ENCODE assay signal across 8 cellular contexts in the genomic region with DNA sequence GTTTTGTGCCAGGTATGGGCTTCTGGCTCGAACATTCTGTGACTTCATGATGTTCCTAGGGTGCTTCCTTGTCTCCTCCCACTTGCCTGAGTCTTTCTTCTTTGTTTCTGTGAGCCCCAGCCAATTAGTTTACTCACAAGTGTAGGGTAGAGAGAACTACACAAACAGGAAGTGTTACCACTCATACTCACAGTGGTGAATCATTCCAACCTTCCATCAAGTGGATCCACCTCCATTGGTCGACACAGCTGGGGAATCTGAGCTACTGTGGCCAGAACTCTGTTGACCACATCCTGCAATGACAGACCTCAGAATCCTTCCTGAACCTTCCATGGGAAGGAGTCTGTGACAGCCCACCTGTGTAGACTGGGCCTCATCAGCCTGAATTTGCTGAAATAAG.
DNase-seq lines count a peak whose midpoint lies in the region; ATAC-seq, FAIRE-seq and TF ChIP-seq lines count a peak whose summit lies in the region.

No MANE protein-coding gene starts in this region.

- H4K20me1 ChIP-seq in HepG2 (ENCODE audit: insufficient read depth, low read length) = no peaks in the 10 kb centered on the region

- peaks cover 63% of the 10 kb centered on the region for H3K4me1 ChIP-seq in HepG2 (ENCODE audit: insufficient read depth, low read length)

- no peak overlapping the region for H3K4me3 ChIP-seq in HepG2 (replicated peaks in 1 of 3; ENCODE audit: insufficient read depth in 1 of 3, low read depth in 2 of 3, low read length in 3 of 3)
- H3K4me3 ChIP-seq in dorsolateral prefrontal cortex = no peak overlapping the region

- no peak; a peak in 1 of 4 replicates for TF ChIP-seq EP300 in HepG2 (IDR thresholded peaks at IDR 0.05; ENCODE audit: low read depth in 2 of 2, low read length in 2 of 2)
- no peak for TF ChIP-seq EP300 in HepG2 (CRISPR knock-in tag; IDR thresholded peaks at IDR 0.05; ENCODE audit: borderline replicate concordance)

- DNase-seq in GM10248 (ENCODE audit: extremely low spot score) (peak; percentile 37), HepG2 (ENCODE audit: low spot score) (peak; percentile 52), germinal center (ENCODE audit: low spot score) (no peak), dorsolateral prefrontal cortex (no peak), G401 (ENCODE audit: low spot score) (no peak)
- DNase-seq in T-helper 2 cell treated with Interferon-gamma antibody and Interleukin-4, amounts not matched to agents 5 μg/mL and 100 μg/mL, for 36 hours (ENCODE audit: low spot score) = peak; percentile 49

- no peak for TF ChIP-seq RAD21 in HepG2 (CRISPR knock-in tag; IDR thresholded peaks at IDR 0.05)

- TF ChIP-seq POLR2A in HepG2 (IDR thresholded peaks at IDR 0.05; ENCODE audit: insufficient read depth in 1 of 2, low read depth in 2 of 2, low read length in 2 of 2) = no peak

- no peaks in the 10 kb centered on the region for H3K27me3 Mint-ChIP-seq in T-helper 2 cell treated with Interferon-gamma antibody and Interleukin-4, amounts not matched to agents 5 μg/mL and 100 μg/mL, for 36 hours (ENCODE audit: low read depth)

- POLR2A ChIA-PET in GM10248 (lab: Yijun Ruan, JAX) = no interaction called here
- POLR2A ChIA-PET in HepG2 (lab: Yijun Ruan, JAX) = interaction anchor here (0.9 to 1.4 kb wide), 3 partner anchors 35 to 110 kb away, joined by 3 to 4 read pairs (median 3); partner anchors contain the start of genes NFYA and OARD1

- H3K36me3 Mint-ChIP-seq in T-helper 2 cell treated with Interferon-gamma antibody and Interleukin-4, amounts not matched to agents 5 μg/mL and 100 μg/mL, for 36 hours (ENCODE audit: low read depth) = no peaks in the 10 kb centered on the region

- no peak overlapping the region for H2AFZ ChIP-seq in HepG2 (ENCODE audit: low read length)

- no peak overlapping the region for H3K9ac ChIP-seq in HepG2 (ENCODE audit: insufficient read depth, low read depth, low read length)

- H3K4me1 Mint-ChIP-seq in T-helper 2 cell treated with Interferon-gamma antibody and Interleukin-4, amounts not matched to agents 5 μg/mL and 100 μg/mL, for 36 hours (ENCODE audit: low read depth) = peaks cover 8% of the 10 kb centered on the region

- H3K27me3 ChIP-seq in HepG2 (ENCODE audit: control insufficient read depth in 1 of 2, insufficient read depth in 2 of 2, low read length in 2 of 2) = no peaks in the 10 kb centered on the region
- H3K27me3 ChIP-seq in dorsolateral prefrontal cortex = peaks cover 0 to 1% (median 0%) of the 10 kb centered on the region in 45 donors

- TF ChIP-seq CTCF in GM10248 (IDR thresholded peaks at IDR 0.05; ENCODE audit: control extremely low read depth, extremely low read depth, low read depth, missing control alignments) = no peak
- TF ChIP-seq CTCF in HepG2 (CRISPR knock-in tag; IDR thresholded peaks at IDR 0.05) = no peak
- no peak for TF ChIP-seq CTCF in dorsolateral prefrontal cortex (IDR thresholded peaks at IDR 0.05 in 54 of 56, conservative IDR thresholded peaks at IDR 0.05 in 2 of 56; ENCODE audit: low read depth in 1 of 56, partially characterized antibody in 56 of 56)

- WGBS in HepG2 (ENCODE audit: low lambda C conversion rate) = 11% methylated on average over 2 of the region's 2 CpGs

- H3K4me2 ChIP-seq in HepG2 (ENCODE audit: low read depth, low read length) = no peak overlapping the region

- CTCF ChIA-PET in GM10248 (lab: Yijun Ruan, JAX) = interaction anchor here (1.5 kb wide), 1 partner anchor 66 kb away, joined by 3 read pairs; no protein-coding TSS in a partner anchor
- CTCF ChIA-PET in HepG2 (lab: Yijun Ruan, JAX; ENCODE audit: low intra/inter-chr PET ratio, low total read pairs) = no interaction called here

- peak overlapping the region; percentile 43 for H3K4me3 Mint-ChIP-seq in T-helper 2 cell treated with Interferon-gamma antibody and Interleukin-4, amounts not matched to agents 5 μg/mL and 100 μg/mL, for 36 hours

- no peak for FAIRE-seq in HepG2 (lab: Jason Lieb, UNC)

- no peaks in the 10 kb centered on the region for H3K9me3 Mint-ChIP-seq in T-helper 2 cell treated with Interferon-gamma antibody and Interleukin-4, amounts not matched to agents 5 μg/mL and 100 μg/mL, for 36 hours

- intact Hi-C loops in HepG2 (cut with micrococcal nuclease; ENCODE audit: unreplicated experiment) = no loop called here
- intact Hi-C loops in dorsolateral prefrontal cortex (cut with DNase I) = no loop called here

- H3K79me2 ChIP-seq in HepG2 (ENCODE audit: insufficient read depth, low read length) = no peaks in the 10 kb centered on the region

- H3K27ac ChIP-seq in HepG2 (ENCODE audit: extremely low read length, insufficient read depth, low read length) (no peak overlapping the region), dorsolateral prefrontal cortex (no peak overlapping the region)

- in situ Hi-C loops in HepG2 (cut with HindIII; ENCODE audit: extremely low pct_ligation_motif_present, low pct_unique_long_range_greater_than_20kb) (no loop called here), G401 (cut with HindIII; ENCODE audit: low sequenced_read_pairs) (no loop called here)

- ATAC-seq in HG03108 (IDR thresholded peaks at IDR 0.05; ENCODE audit: unreplicated experiment) (peak; percentile 50), HepG2 (no peak), GM19455 (IDR thresholded peaks at IDR 0.05; ENCODE audit: unreplicated experiment) (no peak)

- no TSS peak for BruUV-seq in HepG2 (replicated peaks; lab: Mats Ljungman, UMichigan)

- no peak overlapping the region for H3K27ac Mint-ChIP-seq in T-helper 2 cell treated with Interferon-gamma antibody and Interleukin-4, amounts not matched to agents 5 μg/mL and 100 μg/mL, for 36 hours

- no peaks in the 10 kb centered on the region for H3K36me3 ChIP-seq in HepG2 (replicated peaks in 1 of 2; ENCODE audit: control insufficient read depth in 1 of 2, insufficient read depth in 2 of 2, low read length in 2 of 2)

- H3K9me3 ChIP-seq in HepG2 (ENCODE audit: low read length) = no peaks in the 10 kb centered on the region

TF ChIP-seq in HepG2, 621 proteins besides CTCF, POLR2A, EP300 and RAD21 (continues in another document):
- TF ChIP-seq ZNF609 (CRISPR knock-in tag; IDR thresholded peaks at IDR 0.05; ENCODE audit: borderline replicate concordance) (no peak), SMYD3 (CRISPR knock-in tag; IDR thresholded peaks at IDR 0.05) (no peak), ASH2L (IDR thresholded peaks at IDR 0.05; ENCODE audit: insufficient read length, low read depth, low read length) (peak; percentile 30), SAP130 (CRISPR knock-in tag; IDR thresholded peaks at IDR 0.05; ENCODE audit: low read depth) (0 out of 2 replicates have a peak, but pooled peaks have one; percentile 19), ZNF597 (CRISPR knock-in tag; IDR thresholded peaks at IDR 0.05) (no peak), ETV5 (CRISPR knock-in tag; IDR thresholded peaks at IDR 0.05; ENCODE audit: borderline replicate concordance) (0 out of 2 replicates have a peak, but pooled peaks have one; percentile 23), ZMYM4 (CRISPR knock-in tag; IDR thresholded peaks at IDR 0.05) (no peak), FOXP1 (IDR thresholded peaks at IDR 0.05) (no peak), FOXP1 (CRISPR knock-in tag; IDR thresholded peaks at IDR 0.05) (peak; percentile 45; the same call in 1 of the 2 replicates)

Comparison
In these comparisons a context has a peak if more than half of its experiments do, and no peak if none do; other contexts are left out.
1. DNase-seq: peak in GM10248 (single experiment), T-helper 2 cell treated with Interferon-gamma antibody and Interleukin-4, amounts not matched to agents 5 μg/mL and 100 μg/mL, for 36 hours (single experiment) and HepG2 (single experiment); none in germinal center (single experiment), dorsolateral prefrontal cortex (0 of 10) and G401 (single experiment).